2 cellular contexts compared by ENCODE assay signal in genomic region chr2:135663148-135663700, GRCh38.
TF ChIP-seq lines count a peak whose summit lies in the region.

No MANE protein-coding gene starts in this region.

TF ChIP-seq in IMR-90, 13 proteins besides CTCF, POLR2A, EP300 and RAD21 (continued from another document):
- TF ChIP-seq USF2 (IDR thresholded peaks at IDR 0.05; ENCODE audit: low read depth, low read length), result no peak
- TF ChIP-seq CEBPB (IDR thresholded peaks at IDR 0.05; ENCODE audit: low read depth, low read length), result no peak

TF ChIP-seq in SK-N-SH treated with all-trans-retinoic acid at 6 μM for 48 hours, 23 proteins besides CTCF, POLR2A, EP300 and RAD21 (continued from another document):
- TF ChIP-seq PATZ1 (CRISPR knock-in tag; IDR thresholded peaks at IDR 0.05; ENCODE audit: borderline replicate concordance) (peak; percentile 27; the same call in 1 of the 2 replicates), SNAI2 (CRISPR knock-in tag; IDR thresholded peaks at IDR 0.05) (no peak), TOX (CRISPR knock-in tag; IDR thresholded peaks at IDR 0.05; ENCODE audit: borderline replicate concordance) (peak; percentile 92), OSR1 (CRISPR knock-in tag; IDR thresholded peaks at IDR 0.05) (no peak), POU6F1 (CRISPR knock-in tag; IDR thresholded peaks at IDR 0.05; ENCODE audit: borderline replicate concordance, low read depth) (peak; percentile 60; the same call in 1 of the 2 replicates), ISL1 (CRISPR knock-in tag; IDR thresholded peaks at IDR 0.05) (peak; percentile 93)
